Comparison of ENCODE assay signal across 8 cellular contexts in genomic region chr22:33919591-33920501, GRCh38. TPM values are rescaled to one million over a fixed set of nuclear protein-coding genes. Genes with fewer than 3 reads are reported as not detected.
DNase-seq lines count a peak whose midpoint lies in the region; ATAC-seq and TF ChIP-seq lines count a peak whose summit lies in the region.

Gene LARGE1, minus strand, starts transcription at chr22:33920476.

- no peaks in the 10 kb centered on the region for H3K9me3 ChIP-seq in CD4-positive, alpha-beta T cell (ENCODE audit: control insufficient read depth, low read length)
- H3K9me3 ChIP-seq in skeletal muscle tissue (ENCODE audit: control insufficient read depth in 3 of 3, low read length in 3 of 3), result no peaks in the 10 kb centered on the region

- peaks cover 45% of the 10 kb centered on the region for H3K27me3 ChIP-seq in CD4-positive, alpha-beta T cell (ENCODE audit: control insufficient read depth, insufficient read depth, low read length)
- H3K27me3 ChIP-seq in brain microvascular endothelial cell (replicated peaks) (no peaks in the 10 kb centered on the region), skeletal muscle tissue (ENCODE audit: control insufficient read depth in 3 of 3, insufficient read depth in 3 of 3, low read length in 3 of 3) (no peaks in the 10 kb centered on the region)

- H3K9ac ChIP-seq in skeletal muscle tissue (ENCODE audit: low read depth in 1 of 3, low read length in 3 of 3), result peak within 1 kb of the TSS; percentile 80 to 87 (median 87)

- intact Hi-C loops in CD4-positive, alpha-beta T cell (cut with DNase I, micrococcal nuclease), result loop anchor here in 1 of 2 experiments (5.0 kb wide), 1 partner anchor 192 kb away; no protein-coding TSS in a partner anchor

- H3K9me3 Mint-ChIP-seq in CD4-positive, alpha-beta T cell, result peaks cover 2% of the 10 kb centered on the region

- no peak for ATAC-seq in CD4-positive, alpha-beta T cell (ENCODE audit: poor library complexity)
- ATAC-seq in GM21526 (IDR thresholded peaks at IDR 0.05; ENCODE audit: low FRiP score, unreplicated experiment), result peak; percentile 18

- TF ChIP-seq CTCF in CD4-positive, alpha-beta T cell (IDR thresholded peaks at IDR 0.05), result no peak
- TF ChIP-seq CTCF in brain microvascular endothelial cell (IDR thresholded peaks at IDR 0.05; ENCODE audit: low read depth, low read length, missing control alignments), result no peak

- peaks cover 24% of the 10 kb centered on the region for H3K4me1 Mint-ChIP-seq in CD4-positive, alpha-beta T cell (ENCODE audit: low read depth)

- H3K4me1 ChIP-seq in skeletal muscle tissue (ENCODE audit: control insufficient read depth in 3 of 3, insufficient read depth in 3 of 3, low read length in 3 of 3), result peaks cover 27 to 53% (median 32%) of the 10 kb centered on the region in 3 donors

- POLR2A ChIA-PET in CD4-positive, alpha-beta T cell (lab: Charles Lee), result no interaction called here

- CTCF ChIA-PET in CD4-positive, alpha-beta T cell (lab: Charles Lee), result no interaction called here

- DNase-seq in CD4-positive, alpha-beta T cell, result peak in 1 of 10 experiments; percentile 34
- DNase-seq in NAMALWA (ENCODE audit: low spot score) (peak; percentile 45), brain microvascular endothelial cell (no peak), iPS-NIHi11 (ENCODE audit: low spot score) (peak; percentile 44), NCI-H446 treated with DMSO at 0.1 percent for 48 hours (lab: John Stamatoyannopoulos, UW) (no peak), NOMO-1 (lab: John Stamatoyannopoulos, UW; ENCODE audit: unreplicated experiment in 2 of 2) (no peak)

- peak within 1 kb of the TSS; percentile 84 for H3K4me3 Mint-ChIP-seq in CD4-positive, alpha-beta T cell

- peaks cover 66% of the 10 kb centered on the region for H3K27me3 Mint-ChIP-seq in CD4-positive, alpha-beta T cell

- no peaks in the 10 kb centered on the region for H3K36me3 Mint-ChIP-seq in CD4-positive, alpha-beta T cell (ENCODE audit: low read depth)

- no peak within 1 kb of the TSS for H3K27ac ChIP-seq in CD4-positive, alpha-beta T cell (ENCODE audit: low read depth, low read length)
- H3K27ac ChIP-seq in brain microvascular endothelial cell (no peak within 1 kb of the TSS), skeletal muscle tissue (ENCODE audit: low read depth, low read length) (peak within 1 kb of the TSS; percentile 75)

- H3K27ac Mint-ChIP-seq in CD4-positive, alpha-beta T cell, result no peak within 1 kb of the TSS

- H3K4me3 ChIP-seq in brain microvascular endothelial cell (ENCODE audit: low read depth, low read length) (peak within 1 kb of the TSS; percentile 64), skeletal muscle tissue (ENCODE audit: low read length in 3 of 3) (peak within 1 kb of the TSS; percentile 81 to 86 (median 83))

- in situ Hi-C loops in brain microvascular endothelial cell (cut with HindIII; ENCODE audit: low pct_ligation_motif_present, low sequenced_read_pairs), result no loop called here

- H3K36me3 ChIP-seq in brain microvascular endothelial cell (replicated peaks) (no peaks in the 10 kb centered on the region), skeletal muscle tissue (ENCODE audit: control insufficient read depth in 3 of 3, insufficient read depth in 3 of 3, low read length in 3 of 3) (no peaks in the 10 kb centered on the region)

RNA-seq across cellular contexts. Expression of gene LARGE1, which starts in this region (rescaled TPM):
- under 1 TPM; 0.14 to 0.70 TPM for total RNA-seq in CD4-positive, alpha-beta T cell
- total RNA-seq in skeletal muscle tissue, result 12.5 TPM

Comparison
In these comparisons a context has a peak if more than half of its experiments do, and no peak if none do; other contexts are left out.
1. DNase-seq: peak in NAMALWA (single experiment) and iPS-NIHi11 (single experiment); none in brain microvascular endothelial cell (single experiment), NCI-H446 treated with DMSO at 0.1 percent for 48 hours (single experiment) and NOMO-1 (0 of 2).